In genomic region chr5:135392256-135392655, GRCh38 we compare ENCODE assay signal across 8 cellular contexts. TPM values are rescaled to one million over a fixed set of nuclear protein-coding genes. Genes with fewer than 3 reads are reported as not detected.
DNase-seq lines count a peak whose midpoint lies in the region; ATAC-seq and TF ChIP-seq lines count a peak whose summit lies in the region.

No MANE protein-coding gene starts in this region.

- H3K4me1 ChIP-seq in mucosa of descending colon (ENCODE audit: low read depth) (peaks cover 35% of the 10 kb centered on the region), vagina (peaks cover 82% of the 10 kb centered on the region)

- intact Hi-C loops in mucosa of descending colon (cut with DNase I, micrococcal nuclease) (no loop called here), vagina (cut with DNase I) (no loop called here)

- no peaks in the 10 kb centered on the region for H3K36me3 ChIP-seq in mucosa of descending colon (ENCODE audit: low read depth)
- peaks cover 0 to 3% of the 10 kb centered on the region in 2 donors for H3K36me3 ChIP-seq in vagina

- H3K27me3 ChIP-seq in vagina: no peaks in the 10 kb centered on the region

- no peak overlapping the region for H3K27ac ChIP-seq in vagina

- DNase-seq in Ammon's horn (ENCODE audit: low spot score) (peak; percentile 63), HS-5 (ENCODE audit: low read depth) (peak; percentile 46), cardiac fibroblast (ENCODE audit: low read depth in 2 of 2) (peak; percentile 52 to 81), mucosa of descending colon (no peak), germinal center (ENCODE audit: low spot score) (no peak), vagina (ENCODE audit: extremely low spot score in 2 of 2) (no peak)
- DNase-seq in stimulated activated CD4-positive, alpha-beta T cell treated with anti-CD3 and anti-CD28 coated beads, Interleukin-15, amount 100 ng/mL, for 24 hours: no peak

- H3K4me3 ChIP-seq in cardiac fibroblast (replicated peaks in 1 of 2; ENCODE audit: low read depth in 2 of 2, low read length in 2 of 2): no peak overlapping the region
- no peak overlapping the region for H3K4me3 ChIP-seq in mucosa of descending colon
- H3K4me3 ChIP-seq in vagina: no peak overlapping the region

- H3K9me3 ChIP-seq in mucosa of descending colon (no peaks in the 10 kb centered on the region), vagina (no peaks in the 10 kb centered on the region)

- TF ChIP-seq CTCF in cardiac fibroblast (IDR thresholded peaks at IDR 0.05; ENCODE audit: low read depth, low read length) (no peak), mucosa of descending colon (IDR thresholded peaks at IDR 0.05) (no peak), vagina (IDR thresholded peaks at IDR 0.05) (no peak)

- no peak for TF ChIP-seq POLR2A in vagina (IDR thresholded peaks at IDR 0.05)

- peak; percentile 8 for ATAC-seq in mucosa of descending colon
- no peak for ATAC-seq in GM21367 (IDR thresholded peaks at IDR 0.05; ENCODE audit: unreplicated experiment)

RNA-seq across cellular contexts. Expression of gene MACROH2A1, which starts 6.8 kb away (rescaled TPM):
- total RNA-seq in mucosa of descending colon (100 to 1,000 TPM; 170 to 255 (median 243) TPM), vagina (190 TPM)

RNA-seq across cellular contexts. Expression of gene DCANP1, which starts 54.9 kb away (rescaled TPM):
- not detected for total RNA-seq in mucosa of descending colon
- total RNA-seq in vagina: not detected

RNA-seq across cellular contexts. Expression of gene TIFAB, which starts 59.9 kb away (rescaled TPM):
- under 1 TPM; 0.28 to 0.36 (median 0.29) TPM for total RNA-seq in mucosa of descending colon
- not detected for total RNA-seq in vagina

Comparison
In these comparisons a context has a peak if more than half of its experiments do, and no peak if none do; other contexts are left out.
1. DNase-seq: peak in Ammon's horn (single experiment), HS-5 (single experiment) and cardiac fibroblast (2 of 2); none in mucosa of descending colon (0 of 3), germinal center (single experiment), stimulated activated CD4-positive, alpha-beta T cell treated with anti-CD3 and anti-CD28 coated beads, Interleukin-15, amount 100 ng/mL, for 24 hours (single experiment) and vagina (0 of 2).